In genomic region chr5:36877667-36878420, GRCh38 we compare ENCODE assay signal across 8 cellular contexts. TPM values are rescaled to one million over a fixed set of nuclear protein-coding genes. Genes with fewer than 3 reads are reported as not detected.
DNase-seq lines count a peak whose midpoint lies in the region; ATAC-seq and TF ChIP-seq lines count a peak whose summit lies in the region.

No MANE protein-coding gene starts in this region.

- peak overlapping the region; percentile 89 for H3K4me3 Mint-ChIP-seq in Calu3 (ENCODE audit: low read depth, unreplicated experiment)

- WGBS in aorta, 2 donors, result 0% methylated on average over 12 of the region's 12 CpGs

- H3K9me3 Mint-ChIP-seq in Calu3 (ENCODE audit: low read depth, unreplicated experiment), result no peaks in the 10 kb centered on the region

- H3K4me2 ChIP-seq in OCI-LY7 (ENCODE audit: low read length), result peak overlapping the region; percentile 77

- no peaks in the 10 kb centered on the region for H3K9me2 ChIP-seq in OCI-LY7 (ENCODE audit: insufficient read depth, low read length)

- H4K20me1 ChIP-seq in OCI-LY7 (ENCODE audit: insufficient read depth, low read length), result peaks cover 73% of the 10 kb centered on the region

- H3K27ac ChIP-seq in OCI-LY7 (ENCODE audit: low read depth, low read length, poor library complexity, severe bottlenecking) (peak overlapping the region; percentile 91), cingulate gyrus (ENCODE audit: low read depth, low read length) (peak overlapping the region; percentile 95), aorta (ENCODE audit: low read depth in 1 of 2, low read length in 2 of 2) (peak overlapping the region; percentile 85 to 96)

- ATAC-seq in mucosa of descending colon, result no peak
- no peak for ATAC-seq in aorta (ENCODE audit: low FRiP score)
- no peak for ATAC-seq in GM18861 (IDR thresholded peaks at IDR 0.05; ENCODE audit: unreplicated experiment)

- intact Hi-C loops in Calu3 (cut with micrococcal nuclease; ENCODE audit: unreplicated experiment), result loop anchor here (2.0 to 5.0 kb wide), 2 partner anchors 63 to 129 kb away; no protein-coding TSS in a partner anchor
- intact Hi-C loops in OCI-LY7 (cut with micrococcal nuclease; ENCODE audit: unreplicated experiment), result loop anchor here (5.0 to 10.0 kb wide), 5 partner anchors 64 to 1963 kb away; partner anchors contain the start of genes BRIX1 and RAD1
- intact Hi-C loops in mucosa of descending colon (cut with DNase I, micrococcal nuclease), result no loop called here
- intact Hi-C loops in aorta (cut with DNase I), result loop anchor here (5.0 to 10.0 kb wide), 3 partner anchors 64 to 623 kb away; no protein-coding TSS in a partner anchor

- peaks cover 46% of the 10 kb centered on the region for H3K36me3 Mint-ChIP-seq in Calu3 (ENCODE audit: insufficient read depth, unreplicated experiment)

- POLR2A ChIA-PET in OCI-LY7 (lab: Charles Lee), result interaction anchor here (0.7 to 1.5 kb wide), 3 partner anchors 12 to 1576 kb away, joined by 3 to 5 read pairs (median 3); no protein-coding TSS in a partner anchor

- TF ChIP-seq CTCF in Calu3 (IDR thresholded peaks at IDR 0.05; ENCODE audit: unreplicated experiment), result no peak
- TF ChIP-seq CTCF in HFF-Myc (IDR thresholded peaks at IDR 0.05; ENCODE audit: low read depth, low read length, missing control alignments), result no peak
- no peak for TF ChIP-seq CTCF in OCI-LY7 (conservative IDR thresholded peaks at IDR 0.05; ENCODE audit: low read length)
- TF ChIP-seq CTCF in mucosa of descending colon (IDR thresholded peaks at IDR 0.05), result no peak

- peaks cover 96% of the 10 kb centered on the region for H3K79me2 ChIP-seq in OCI-LY7 (ENCODE audit: insufficient read depth, low read depth, low read length)

- H3K27me3 ChIP-seq in aorta (ENCODE audit: control insufficient read depth in 1 of 2, insufficient read depth in 2 of 2, low read length in 1 of 2), result no peaks in the 10 kb centered on the region

- no peaks in the 10 kb centered on the region for H3K9me3 ChIP-seq in OCI-LY7 (ENCODE audit: low read length)
- no peaks in the 10 kb centered on the region for H3K9me3 ChIP-seq in mucosa of descending colon
- H3K9me3 ChIP-seq in aorta (ENCODE audit: control insufficient read depth, low read length), result no peaks in the 10 kb centered on the region

- no peak overlapping the region for H2AFZ ChIP-seq in OCI-LY7 (ENCODE audit: low read length)

- H3K27ac Mint-ChIP-seq in Calu3 (ENCODE audit: unreplicated experiment), result peak overlapping the region; percentile 65

- H3K4me3 ChIP-seq in HFF-Myc (replicated peaks; ENCODE audit: low read depth, low read length), result peak overlapping the region; percentile 92
- H3K4me3 ChIP-seq in OCI-LY7 (ENCODE audit: low read depth, low read length, poor library complexity, severe bottlenecking), result peak overlapping the region; percentile 82
- H3K4me3 ChIP-seq in mucosa of descending colon, result peak overlapping the region; percentile 81
- peak overlapping the region; percentile 86 to 94 for H3K4me3 ChIP-seq in aorta (ENCODE audit: low read length in 2 of 2)

- H3K36me3 ChIP-seq in OCI-LY7 (ENCODE audit: insufficient read depth, low read length) (peaks cover 13% of the 10 kb centered on the region), mucosa of descending colon (ENCODE audit: low read depth) (no peaks in the 10 kb centered on the region), aorta (ENCODE audit: control insufficient read depth in 1 of 2, insufficient read depth in 2 of 2, low read length in 1 of 2) (no peaks in the 10 kb centered on the region)

- DNase-seq in Calu3, result no peak
- DNase-seq in HFF-Myc (ENCODE audit: extremely low read depth, low read depth), result no peak
- peak; percentile 54 for DNase-seq in OCI-LY7 (ENCODE audit: low spot score)
- peak in 1 of 3 donors; percentile 17 for DNase-seq in mucosa of descending colon
- DNase-seq in aorta, result no peak
- DNase-seq in NCI-H1436 treated with DMSO at 0.1 percent for 48 hours (lab: John Stamatoyannopoulos, UW), result no peak

- peaks cover 28% of the 10 kb centered on the region for H3K4me1 Mint-ChIP-seq in Calu3 (ENCODE audit: low read depth, unreplicated experiment)

- H3K27me3 Mint-ChIP-seq in Calu3 (ENCODE audit: unreplicated experiment), result no peaks in the 10 kb centered on the region

- peaks cover 43% of the 10 kb centered on the region for H3K4me1 ChIP-seq in OCI-LY7 (ENCODE audit: insufficient read depth, low read length, poor library complexity, severe bottlenecking)
- peaks cover 22% of the 10 kb centered on the region for H3K4me1 ChIP-seq in mucosa of descending colon (ENCODE audit: low read depth)
- peaks cover 0 to 3% of the 10 kb centered on the region in 2 donors for H3K4me1 ChIP-seq in aorta (ENCODE audit: control insufficient read depth in 1 of 2, insufficient read depth in 2 of 2, low read length in 2 of 2)

- BruUV-seq in Calu3 (replicated peaks; lab: Mats Ljungman, UMichigan) (TSS peak; percentile 46), OCI-LY7 (replicated peaks; lab: Mats Ljungman, UMichigan) (TSS peak; percentile 56)

- CTCF ChIA-PET in Calu3 (lab: Charles Lee) (interaction anchor here (0.7 to 1.2 kb wide), 3 partner anchors 10 to 67 kb away, joined by 3 to 4 read pairs (median 3); no protein-coding TSS in a partner anchor), OCI-LY7 (lab: Charles Lee; ENCODE audit: unreplicated experiment) (no interaction called here)

RNA-seq across cellular contexts. Expression of gene NIPBL, which starts 1.3 kb away (rescaled TPM):
- total RNA-seq in Calu3 (2022) (53.1 and 53.2 TPM in 2 replicates), OCI-LY7 (2022) (56.1 and 61.5 TPM in 2 replicates), mucosa of descending colon (10 to 100 TPM; 50.4 to 80.8 (median 77.2) TPM), aorta (10 to 100 TPM; 66.7 to 81.3 TPM)
- total RNA-seq in OCI-LY7 (2014; rRNA removed; shearing (Covaris generic)), result 24.9 and 29.1 TPM in 2 replicates
- 10 to 100 TPM in 1 of 2 donors, 1 to 10 TPM in 1; 5.1 to 13.3 TPM for polyA plus RNA-seq in aorta

Comparison
In these comparisons a context has a peak if more than half of its experiments do, and no peak if none do; other contexts are left out.
1. intact Hi-C loops: an anchor here in Calu3 (2.0 to 5.0 kb wide), OCI-LY7 (5.0 to 10.0 kb wide) and aorta (5.0 to 10.0 kb wide); none called in mucosa of descending colon.